ENCODE assay signal across 28 cellular contexts in the genomic region with DNA sequence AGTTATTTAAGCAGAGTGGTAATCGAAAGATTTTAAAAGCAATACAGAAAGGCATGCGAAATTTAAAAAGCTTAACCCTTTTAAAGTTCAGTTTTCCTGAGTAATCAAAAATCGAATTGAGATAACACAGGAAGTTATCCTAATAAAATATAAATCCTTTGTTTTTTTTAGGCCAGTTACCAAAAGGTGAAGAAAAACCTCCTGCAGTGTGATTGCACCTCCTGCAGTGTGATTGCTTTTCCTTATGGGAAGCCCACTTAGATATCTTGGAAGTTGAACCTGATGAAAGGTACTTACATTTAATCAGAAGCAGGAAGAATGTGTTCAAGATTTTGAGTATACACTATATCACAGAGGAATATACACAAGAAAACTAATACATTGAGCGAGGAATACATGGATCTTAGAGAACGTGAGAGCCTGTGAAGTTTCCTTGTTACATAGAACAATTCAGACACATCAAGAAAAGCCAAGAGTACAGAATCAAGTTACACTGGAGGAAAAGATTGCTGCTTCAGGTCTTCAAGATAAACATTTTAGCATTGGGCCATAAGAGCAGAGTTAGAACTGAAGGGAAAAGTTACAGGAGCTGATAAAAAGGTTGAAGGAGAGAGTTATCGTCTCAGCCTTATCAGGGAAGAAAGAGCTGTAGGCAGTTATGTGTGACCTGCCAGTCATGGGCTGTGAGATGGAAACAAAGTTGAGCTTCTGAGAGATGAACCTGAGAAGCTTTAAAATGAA. TPM values are rescaled to one million over a fixed set of nuclear protein-coding genes. Genes with fewer than 3 reads are reported as not detected.
A peak's percentile ranks its signal among the peaks of the same experiment; 100 is the strongest.
DNase-seq lines count a peak whose midpoint lies in the region; ATAC-seq and TF ChIP-seq lines count a peak whose summit lies in the region.
"Had no signal": no experiment of that assay in that cellular context is flagged by ENCODE, and none has a peak within 500 bp of the region (broad histone marks: within the 10 kb centered on the region; RNA-seq: fewer than 3 reads in every experiment).

No MANE protein-coding gene starts in this region.

- no peaks in the 10 kb centered on the region for H3K36me3 Mint-ChIP-seq in activated T-helper 17 cell treated with anti-CD3 and anti-CD28 coated beads, Interleukin-2, amount 50 U/mL, for 72 hours (ENCODE audit: low read depth)
- no peaks in the 10 kb centered on the region for H3K36me3 Mint-ChIP-seq in progenitor cell of endocrine pancreas (ENCODE audit: insufficient read depth)
- H3K36me3 Mint-ChIP-seq in activated naive CD4-positive, alpha-beta T cell treated with anti-CD3 and anti-CD28 coated beads, Interleukin-2, amount 10 ng/mL, durations not matched to agents 7 days and 5 days = no peaks in the 10 kb centered on the region
- H3K36me3 Mint-ChIP-seq: activated naive CD8-positive, alpha-beta T cell; CD8-positive, alpha-beta memory T cell; mesothelial cell of epicardium had no signal

- H3K4me3 Mint-ChIP-seq in activated T-helper 17 cell treated with anti-CD3 and anti-CD28 coated beads, Interleukin-2, amount 50 U/mL, for 72 hours = no peak overlapping the region
- H3K4me3 Mint-ChIP-seq in progenitor cell of endocrine pancreas (ENCODE audit: low read depth) = no peak overlapping the region
- no peak overlapping the region for H3K4me3 Mint-ChIP-seq in activated naive CD4-positive, alpha-beta T cell treated with anti-CD3 and anti-CD28 coated beads, Interleukin-2, amount 10 ng/mL, durations not matched to agents 7 days and 5 days
- H3K4me3 Mint-ChIP-seq: activated naive CD8-positive, alpha-beta T cell; CD8-positive, alpha-beta memory T cell; mesothelial cell of epicardium had no signal

- no peaks in the 10 kb centered on the region for H3K36me3 ChIP-seq in HEK293 (ENCODE audit: control insufficient read depth in 2 of 2, insufficient read depth in 1 of 2, low read length in 2 of 2)
- H3K36me3 ChIP-seq in MM.1S (replicated peaks; ENCODE audit: insufficient read depth, low read length) = no peaks in the 10 kb centered on the region
- H3K36me3 ChIP-seq: breast epithelium, stomach, thyroid gland had no signal

- no peaks in the 10 kb centered on the region; the same call in 1 of the 2 replicates for H3F3A ChIP-seq in MM.1S (ENCODE audit: insufficient read depth, low read length)

- H3K9me3 Mint-ChIP-seq in activated T-helper 17 cell treated with anti-CD3 and anti-CD28 coated beads, Interleukin-2, amount 50 U/mL, for 72 hours = no peaks in the 10 kb centered on the region
- H3K9me3 Mint-ChIP-seq in progenitor cell of endocrine pancreas (ENCODE audit: low read depth) = no peaks in the 10 kb centered on the region
- H3K9me3 Mint-ChIP-seq in activated naive CD4-positive, alpha-beta T cell treated with anti-CD3 and anti-CD28 coated beads, Interleukin-2, amount 10 ng/mL, durations not matched to agents 7 days and 5 days = no peaks in the 10 kb centered on the region
- H3K9me3 Mint-ChIP-seq: CD8-positive, alpha-beta memory T cell; mesothelial cell of epicardium had no signal

- POLR2A ChIA-PET in HEK293 (lab: Yijun Ruan, JAX) = no interaction called here

- peak; percentile 60 for ATAC-seq in activated T-helper 17 cell treated with anti-CD3 and anti-CD28 coated beads, Interleukin-2, amount 50 U/mL, for 72 hours (replicated peaks)
- ATAC-seq: HCT116, psoas muscle, sciatic nerve had no signal

- H3K79me2 ChIP-seq in MM.1S (ENCODE audit: low read length) = no peaks in the 10 kb centered on the region

- peaks cover 6% of the 10 kb centered on the region for H3K4me1 Mint-ChIP-seq in activated T-helper 17 cell treated with anti-CD3 and anti-CD28 coated beads, Interleukin-2, amount 50 U/mL, for 72 hours
- H3K4me1 Mint-ChIP-seq in progenitor cell of endocrine pancreas (ENCODE audit: low read depth) = peaks cover 34% of the 10 kb centered on the region
- H3K4me1 Mint-ChIP-seq in activated naive CD4-positive, alpha-beta T cell treated with anti-CD3 and anti-CD28 coated beads, Interleukin-2, amount 10 ng/mL, durations not matched to agents 7 days and 5 days = peaks cover 9% of the 10 kb centered on the region

- H3K4me1 ChIP-seq in HEK293 (ENCODE audit: control insufficient read depth, insufficient read depth, low read length) (peaks cover 15% of the 10 kb centered on the region), MM.1S (ENCODE audit: low read length) (no peaks in the 10 kb centered on the region)
- H3K4me1 ChIP-seq: breast epithelium, psoas muscle, thyroid gland had no signal

- H3K9me2 ChIP-seq in MM.1S (replicated peaks; ENCODE audit: insufficient read depth, low read length) = no peaks in the 10 kb centered on the region

- H3K4me3 ChIP-seq in HEK293 (ENCODE audit: low read depth, low read length) (no peak overlapping the region), MM.1S (ENCODE audit: low read length) (no peak overlapping the region)
- H3K4me3 ChIP-seq: breast epithelium, psoas muscle, stomach, thyroid gland had no signal

- no peak overlapping the region for H3K9ac ChIP-seq in MM.1S (ENCODE audit: low read length)

- no peak overlapping the region for H3K27ac Mint-ChIP-seq in activated T-helper 17 cell treated with anti-CD3 and anti-CD28 coated beads, Interleukin-2, amount 50 U/mL, for 72 hours
- peak overlapping the region; percentile 12 for H3K27ac Mint-ChIP-seq in progenitor cell of endocrine pancreas
- no peak overlapping the region for H3K27ac Mint-ChIP-seq in activated naive CD4-positive, alpha-beta T cell treated with anti-CD3 and anti-CD28 coated beads, Interleukin-2, amount 10 ng/mL, durations not matched to agents 7 days and 5 days
- H3K27ac Mint-ChIP-seq: activated naive CD8-positive, alpha-beta T cell; CD8-positive, alpha-beta memory T cell; mesothelial cell of epicardium had no signal

- no peaks in the 10 kb centered on the region for H3K27me3 Mint-ChIP-seq in activated T-helper 17 cell treated with anti-CD3 and anti-CD28 coated beads, Interleukin-2, amount 50 U/mL, for 72 hours
- no peaks in the 10 kb centered on the region for H3K27me3 Mint-ChIP-seq in progenitor cell of endocrine pancreas
- peaks cover 32% of the 10 kb centered on the region for H3K27me3 Mint-ChIP-seq in activated naive CD4-positive, alpha-beta T cell treated with anti-CD3 and anti-CD28 coated beads, Interleukin-2, amount 10 ng/mL, durations not matched to agents 7 days and 5 days
- H3K27me3 Mint-ChIP-seq: activated naive CD8-positive, alpha-beta T cell had no signal

- TF ChIP-seq CTCF in HEK293 (tag by site-specific recombination; IDR thresholded peaks at IDR 0.05) (no peak), progenitor cell of endocrine pancreas (IDR thresholded peaks at IDR 0.05; ENCODE audit: unreplicated experiment) (no peak), MM.1S (IDR thresholded peaks at IDR 0.05; ENCODE audit: low read length) (no peak)

- H3K27ac ChIP-seq in HEK293 (ENCODE audit: extremely low read depth, low read depth, low read length) (no peak overlapping the region; the same call in 1 of the 2 replicates), MM.1S (ENCODE audit: low read length) (no peak overlapping the region)
- H3K27ac ChIP-seq: breast epithelium, psoas muscle, RWPE1, stomach, thyroid gland, WERI-Rb-1 had no signal

- H3K27me3 ChIP-seq in MM.1S (replicated peaks; ENCODE audit: insufficient read depth, low read length) = peaks cover 44% of the 10 kb centered on the region
- H3K27me3 ChIP-seq: breast epithelium, stomach, thyroid gland had no signal

- H3K4me2 ChIP-seq in MM.1S (ENCODE audit: low read depth, low read length) = no peak overlapping the region

- H3K9me3 ChIP-seq in HEK293 (ENCODE audit: control insufficient read depth, insufficient read depth, low read depth, low read length) (no peaks in the 10 kb centered on the region), MM.1S (replicated peaks; ENCODE audit: insufficient read depth, low read length) (no peaks in the 10 kb centered on the region)
- H3K9me3 ChIP-seq: breast epithelium, psoas muscle, stomach, thyroid gland had no signal

- no peaks in the 10 kb centered on the region for H4K20me1 ChIP-seq in MM.1S (ENCODE audit: insufficient read depth, low read length)

- CTCF ChIA-PET in HEK293 (lab: Yijun Ruan, JAX) = interaction anchor here (0.6 to 1.4 kb wide), 7 partner anchors 50 to 347 kb away, joined by 3 to 5 read pairs (median 4); no protein-coding TSS in a partner anchor
- CTCF ChIA-PET in activated naive CD4-positive, alpha-beta T cell treated with anti-CD3 and anti-CD28 coated beads, Interleukin-2, amount 10 ng/mL, durations not matched to agents 7 days and 5 days (lab: Charles Lee) = interaction anchor here (1.0 to 1.6 kb wide), 2 partner anchors 51 to 338 kb away, joined by 4 to 6 read pairs; no protein-coding TSS in a partner anchor

- H2AFZ ChIP-seq in MM.1S (ENCODE audit: low read length) = no peak overlapping the region

- peak; percentile 69 for DNase-seq in NCI-H69 (lab: John Stamatoyannopoulos, UW)
- no peak for DNase-seq in progenitor cell of endocrine pancreas (ENCODE audit: low spot score, unreplicated experiment)
- no peak for DNase-seq in activated naive CD4-positive, alpha-beta T cell treated with anti-CD3 and anti-CD28 coated beads, Interleukin-2, amount 10 ng/mL, durations not matched to agents 7 days and 5 days
- no peak for DNase-seq in glomerular visceral epithelial cell (ENCODE audit: extremely low spot score)
- DNase-seq in MM.1S = no peak
- DNase-seq: activated CD4-positive, alpha-beta T cell treated with anti-CD3 and anti-CD28 coated beads for 48 hours; activated T-cell treated with anti-CD3 and anti-CD28 coated beads for 4 hours; anterior cingulate cortex; CD8-positive, alpha-beta memory T cell; DMS 273 treated with DMSO at 0.1 percent for 48 hours; NCI-H1436; NCI-H446; NCI-H82; nucleus accumbens; psoas muscle; stimulated activated CD4-positive, alpha-beta T cell treated with anti-CD3 and anti-CD28 coated beads, Interleukin-12 subunit alpha, Interleukin-12 subunit beta, amount 100 ng/mL, for 4 hours; stimulated activated CD4-positive, alpha-beta T cell treated with anti-CD3 and anti-CD28 coated beads, Interleukin-2, amount 100 ng/mL, for 48 hours; stomach; thyroid gland; WERI-Rb-1 had no signal

TF ChIP-seq in HEK293, 187 proteins besides CTCF, POLR2A, EP300 and RAD21 (continues in another document):
- TF ChIP-seq OSR2 (tag by site-specific recombination; IDR thresholded peaks at IDR 0.05) = peak; percentile 56
- no peak for TF ChIP-seq ZNF473 (tag by site-specific recombination; IDR thresholded peaks at IDR 0.05)
- no peak for TF ChIP-seq ZNF292 (tag by site-specific recombination; IDR thresholded peaks at IDR 0.05; ENCODE audit: borderline replicate concordance, low read depth)
- TF ChIP-seq TCF7L2 (IDR thresholded peaks at IDR 0.05; ENCODE audit: borderline replicate concordance, low read depth, low read length) = peak; percentile 92; the same call in 1 of the 2 replicates
- no peak for TF ChIP-seq ZNF146 (tag by site-specific recombination; IDR thresholded peaks at IDR 0.05)
- TF ChIP-seq ZNF354C (tag by site-specific recombination; IDR thresholded peaks at IDR 0.05; ENCODE audit: borderline replicate concordance, low read depth) = no peak
- TF ChIP-seq RBAK (tag by site-specific recombination; IDR thresholded peaks at IDR 0.05) = no peak

RNA-seq across cellular contexts. Expression of a gene that starts 7.7 kb away (rescaled TPM):
- 10 to 100 TPM; 11.8 to 16.4 TPM for total RNA-seq in activated T-helper 17 cell treated with anti-CD3 and anti-CD28 coated beads, Interleukin-2, amount 50 U/mL, for 72 hours
- 33.9 and 35.6 TPM in 2 replicates for total RNA-seq in progenitor cell of endocrine pancreas
